Comparison of ENCODE assay signal across 1 cellular context in genomic region chr12:57518176-57518919, GRCh38.
TF ChIP-seq lines count a peak whose summit lies in the region.

No MANE protein-coding gene starts in this region.

TF ChIP-seq in HepG2, 621 proteins besides CTCF, POLR2A, EP300 and RAD21:
- TF ChIP-seq CEBPB (IDR thresholded peaks at IDR 0.05; ENCODE audit: borderline replicate concordance, low read depth, low read length) = 0 out of 2 replicates have a peak, but pooled peaks have one; percentile 44
- TF ChIP-seq RBFOX2 (IDR thresholded peaks at IDR 0.05; ENCODE audit: low read depth, low read length) = peak; percentile 63
- TF ChIP-seq FLYWCH1 (CRISPR knock-in tag; IDR thresholded peaks at IDR 0.05) = no peak
- TF ChIP-seq, protein P1, sequence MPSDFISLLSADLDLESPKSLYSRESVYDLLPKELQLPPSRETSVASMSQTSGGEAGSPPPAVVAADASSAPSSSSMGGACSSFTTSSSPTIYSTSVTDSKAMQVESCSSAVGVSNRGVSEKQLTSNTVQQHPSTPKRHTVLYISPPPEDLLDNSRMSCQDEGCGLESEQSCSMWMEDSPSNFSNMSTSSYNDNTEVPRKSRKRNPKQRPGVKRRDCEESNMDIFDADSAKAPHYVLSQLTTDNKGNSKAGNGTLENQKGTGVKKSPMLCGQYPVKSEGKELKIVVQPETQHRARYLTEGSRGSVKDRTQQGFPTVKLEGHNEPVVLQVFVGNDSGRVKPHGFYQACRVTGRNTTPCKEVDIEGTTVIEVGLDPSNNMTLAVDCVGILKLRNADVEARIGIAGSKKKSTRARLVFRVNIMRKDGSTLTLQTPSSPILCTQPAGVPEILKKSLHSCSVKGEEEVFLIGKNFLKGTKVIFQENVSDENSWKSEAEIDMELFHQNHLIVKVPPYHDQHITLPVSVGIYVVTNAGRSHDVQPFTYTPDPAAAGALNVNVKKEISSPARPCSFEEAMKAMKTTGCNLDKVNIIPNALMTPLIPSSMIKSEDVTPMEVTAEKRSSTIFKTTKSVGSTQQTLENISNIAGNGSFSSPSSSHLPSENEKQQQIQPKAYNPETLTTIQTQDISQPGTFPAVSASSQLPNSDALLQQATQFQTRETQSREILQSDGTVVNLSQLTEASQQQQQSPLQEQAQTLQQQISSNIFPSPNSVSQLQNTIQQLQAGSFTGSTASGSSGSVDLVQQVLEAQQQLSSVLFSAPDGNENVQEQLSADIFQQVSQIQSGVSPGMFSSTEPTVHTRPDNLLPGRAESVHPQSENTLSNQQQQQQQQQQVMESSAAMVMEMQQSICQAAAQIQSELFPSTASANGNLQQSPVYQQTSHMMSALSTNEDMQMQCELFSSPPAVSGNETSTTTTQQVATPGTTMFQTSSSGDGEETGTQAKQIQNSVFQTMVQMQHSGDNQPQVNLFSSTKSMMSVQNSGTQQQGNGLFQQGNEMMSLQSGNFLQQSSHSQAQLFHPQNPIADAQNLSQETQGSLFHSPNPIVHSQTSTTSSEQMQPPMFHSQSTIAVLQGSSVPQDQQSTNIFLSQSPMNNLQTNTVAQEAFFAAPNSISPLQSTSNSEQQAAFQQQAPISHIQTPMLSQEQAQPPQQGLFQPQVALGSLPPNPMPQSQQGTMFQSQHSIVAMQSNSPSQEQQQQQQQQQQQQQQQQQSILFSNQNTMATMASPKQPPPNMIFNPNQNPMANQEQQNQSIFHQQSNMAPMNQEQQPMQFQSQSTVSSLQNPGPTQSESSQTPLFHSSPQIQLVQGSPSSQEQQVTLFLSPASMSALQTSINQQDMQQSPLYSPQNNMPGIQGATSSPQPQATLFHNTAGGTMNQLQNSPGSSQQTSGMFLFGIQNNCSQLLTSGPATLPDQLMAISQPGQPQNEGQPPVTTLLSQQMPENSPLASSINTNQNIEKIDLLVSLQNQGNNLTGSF (CRISPR knock-in tag; IDR thresholded peaks at IDR 0.05) = no peak
- TF ChIP-seq KDM4B (CRISPR knock-in tag; IDR thresholded peaks at IDR 0.05) = no peak
- no peak for TF ChIP-seq TAF15 (IDR thresholded peaks at IDR 0.05; ENCODE audit: low read depth, low read length, poor library complexity, severe bottlenecking)
- TF ChIP-seq ZNF552 (CRISPR knock-in tag; IDR thresholded peaks at IDR 0.05; ENCODE audit: borderline replicate concordance) = no peak
- no peak for TF ChIP-seq SRF (IDR thresholded peaks at IDR 0.05; ENCODE audit: low read depth, low read length)
- TF ChIP-seq IKZF4 (CRISPR knock-in tag; IDR thresholded peaks at IDR 0.05; ENCODE audit: borderline replicate concordance, low read depth, not compliant biosample characterization) = no peak
- TF ChIP-seq ZNF230 (CRISPR knock-in tag; IDR thresholded peaks at IDR 0.05) = no peak
- TF ChIP-seq ELK4 (CRISPR knock-in tag; IDR thresholded peaks at IDR 0.05; ENCODE audit: borderline replicate concordance) = no peak
- no peak for TF ChIP-seq ARNTL (CRISPR knock-in tag; IDR thresholded peaks at IDR 0.05)
- TF ChIP-seq, protein P2, sequence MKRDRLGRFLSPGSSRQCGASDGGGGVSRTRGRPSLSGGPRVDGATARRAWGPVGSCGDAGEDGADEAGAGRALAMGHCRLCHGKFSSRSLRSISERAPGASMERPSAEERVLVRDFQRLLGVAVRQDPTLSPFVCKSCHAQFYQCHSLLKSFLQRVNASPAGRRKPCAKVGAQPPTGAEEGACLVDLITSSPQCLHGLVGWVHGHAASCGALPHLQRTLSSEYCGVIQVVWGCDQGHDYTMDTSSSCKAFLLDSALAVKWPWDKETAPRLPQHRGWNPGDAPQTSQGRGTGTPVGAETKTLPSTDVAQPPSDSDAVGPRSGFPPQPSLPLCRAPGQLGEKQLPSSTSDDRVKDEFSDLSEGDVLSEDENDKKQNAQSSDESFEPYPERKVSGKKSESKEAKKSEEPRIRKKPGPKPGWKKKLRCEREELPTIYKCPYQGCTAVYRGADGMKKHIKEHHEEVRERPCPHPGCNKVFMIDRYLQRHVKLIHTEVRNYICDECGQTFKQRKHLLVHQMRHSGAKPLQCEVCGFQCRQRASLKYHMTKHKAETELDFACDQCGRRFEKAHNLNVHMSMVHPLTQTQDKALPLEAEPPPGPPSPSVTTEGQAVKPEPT (CRISPR knock-in tag; IDR thresholded peaks at IDR 0.05; ENCODE audit: low read depth) = no peak
- no peak for TF ChIP-seq ZBTB42 (CRISPR knock-in tag; IDR thresholded peaks at IDR 0.05)
- TF ChIP-seq, protein P3, sequence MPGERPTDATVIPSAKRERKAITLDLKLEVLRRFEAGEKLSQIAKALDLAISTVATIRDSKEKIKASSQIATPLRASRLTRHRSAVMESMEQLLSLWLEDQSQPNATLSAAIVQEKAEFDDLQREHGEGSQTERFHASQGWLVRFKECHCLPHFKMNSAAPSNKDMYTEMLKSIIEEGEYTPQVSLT (CRISPR knock-in tag; IDR thresholded peaks at IDR 0.05; ENCODE audit: borderline replicate concordance, low read depth) = no peak
- no peak for TF ChIP-seq KDM5B (CRISPR knock-in tag; IDR thresholded peaks at IDR 0.05; ENCODE audit: borderline replicate concordance)
- TF ChIP-seq, protein P4, sequence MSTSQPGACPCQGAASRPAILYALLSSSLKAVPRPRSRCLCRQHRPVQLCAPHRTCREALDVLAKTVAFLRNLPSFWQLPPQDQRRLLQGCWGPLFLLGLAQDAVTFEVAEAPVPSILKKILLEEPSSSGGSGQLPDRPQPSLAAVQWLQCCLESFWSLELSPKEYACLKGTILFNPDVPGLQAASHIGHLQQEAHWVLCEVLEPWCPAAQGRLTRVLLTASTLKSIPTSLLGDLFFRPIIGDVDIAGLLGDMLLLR (CRISPR knock-in tag; IDR thresholded peaks at IDR 0.05) = no peak
- TF ChIP-seq CHD2 (IDR thresholded peaks at IDR 0.05; ENCODE audit: low read depth, low read length) = no peak
- TF ChIP-seq NFE2L1 (CRISPR knock-in tag; IDR thresholded peaks at IDR 0.05; ENCODE audit: borderline replicate concordance) = no peak
- no peak for TF ChIP-seq ZNF263 (CRISPR knock-in tag; IDR thresholded peaks at IDR 0.05)
- TF ChIP-seq, protein P5, sequence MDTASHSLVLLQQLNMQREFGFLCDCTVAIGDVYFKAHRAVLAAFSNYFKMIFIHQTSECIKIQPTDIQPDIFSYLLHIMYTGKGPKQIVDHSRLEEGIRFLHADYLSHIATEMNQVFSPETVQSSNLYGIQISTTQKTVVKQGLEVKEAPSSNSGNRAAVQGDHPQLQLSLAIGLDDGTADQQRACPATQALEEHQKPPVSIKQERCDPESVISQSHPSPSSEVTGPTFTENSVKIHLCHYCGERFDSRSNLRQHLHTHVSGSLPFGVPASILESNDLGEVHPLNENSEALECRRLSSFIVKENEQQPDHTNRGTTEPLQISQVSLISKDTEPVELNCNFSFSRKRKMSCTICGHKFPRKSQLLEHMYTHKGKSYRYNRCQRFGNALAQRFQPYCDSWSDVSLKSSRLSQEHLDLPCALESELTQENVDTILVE (CRISPR knock-in tag; IDR thresholded peaks at IDR 0.05) = peak; percentile 19; the same call in 1 of the 2 replicates
- no peak for TF ChIP-seq ASH2L (IDR thresholded peaks at IDR 0.05; ENCODE audit: insufficient read length, low read depth, low read length)
- TF ChIP-seq ISX (CRISPR knock-in tag; conservative IDR thresholded peaks at IDR 0.05) = no peak
- no peak for TF ChIP-seq ZNF292 (CRISPR knock-in tag; IDR thresholded peaks at IDR 0.05; ENCODE audit: borderline replicate concordance, low read depth)
- TF ChIP-seq TGIF2 (CRISPR knock-in tag; IDR thresholded peaks at IDR 0.05) = no peak
- TF ChIP-seq HOXA3 (CRISPR knock-in tag; IDR thresholded peaks at IDR 0.05) = no peak
- 0 out of 2 replicates have a peak, but pooled peaks have one; percentile 8 for TF ChIP-seq PAF1 (CRISPR knock-in tag; IDR thresholded peaks at IDR 0.05)
- TF ChIP-seq ZBTB38 (CRISPR knock-in tag; IDR thresholded peaks at IDR 0.05) = no peak
- 0 out of 2 replicates have a peak, but pooled peaks have one; percentile 36 for TF ChIP-seq CEBPG (CRISPR knock-in tag; IDR thresholded peaks at IDR 0.05)
- no peak for TF ChIP-seq SCMH1 (CRISPR knock-in tag; IDR thresholded peaks at IDR 0.05; ENCODE audit: borderline replicate concordance)
- no peak for TF ChIP-seq U2AF1 (optimal IDR thresholded peaks at IDR 0.05; ENCODE audit: low read depth, low read length)
- TF ChIP-seq KAT8 (CRISPR knock-in tag; IDR thresholded peaks at IDR 0.05) = no peak
- TF ChIP-seq ZNF850 (CRISPR knock-in tag; conservative IDR thresholded peaks at IDR 0.05) = no peak
- no peak; the same call in 1 of the 2 replicates for TF ChIP-seq GABPB1 (CRISPR knock-in tag; IDR thresholded peaks at IDR 0.05)
- TF ChIP-seq KLF13 (CRISPR knock-in tag; IDR thresholded peaks at IDR 0.05) = no peak
- TF ChIP-seq U2AF2 (IDR thresholded peaks at IDR 0.05; ENCODE audit: low read depth, low read length) = no peak
- TF ChIP-seq NCOR1 (IDR thresholded peaks at IDR 0.05; ENCODE audit: borderline replicate concordance, low read length) = no peak
TF ChIP-seq in HepG2: peak in this region for 5.
